2 cellular contexts compared by ENCODE assay signal in genomic region chr7:92682324-92682723, GRCh38.
TF ChIP-seq lines count a peak whose summit lies in the region.

No MANE protein-coding gene starts in this region.

TF ChIP-seq in SK-N-SH, 30 proteins besides CTCF, POLR2A, EP300 and RAD21 (continued from another document):
- TF ChIP-seq RXRA (IDR thresholded peaks at IDR 0.05; ENCODE audit: borderline replicate concordance, low read depth) (no peak), NFIC (IDR thresholded peaks at IDR 0.05; ENCODE audit: borderline replicate concordance) (no peak), TAF1 (IDR thresholded peaks at IDR 0.05; ENCODE audit: borderline replicate concordance, low read depth, low read length) (no peak), JUND (IDR thresholded peaks at IDR 0.05) (no peak), USF2 (IDR thresholded peaks at IDR 0.05; ENCODE audit: borderline replicate concordance, low read depth, low read length) (no peak), FOSL2 (IDR thresholded peaks at IDR 0.05; ENCODE audit: borderline replicate concordance, low read depth) (no peak), GABPA (IDR thresholded peaks at IDR 0.05; ENCODE audit: low read depth) (no peak), FOXM1 (IDR thresholded peaks at IDR 0.05; ENCODE audit: low read depth) (no peak)

TF ChIP-seq in SK-N-SH treated with all-trans-retinoic acid at 6 μM for 48 hours, 23 proteins besides CTCF, POLR2A, EP300 and RAD21 (continued from another document):
- TF ChIP-seq CSDC2 (CRISPR knock-in tag; IDR thresholded peaks at IDR 0.05), result no peak
- TF ChIP-seq, protein P1, sequence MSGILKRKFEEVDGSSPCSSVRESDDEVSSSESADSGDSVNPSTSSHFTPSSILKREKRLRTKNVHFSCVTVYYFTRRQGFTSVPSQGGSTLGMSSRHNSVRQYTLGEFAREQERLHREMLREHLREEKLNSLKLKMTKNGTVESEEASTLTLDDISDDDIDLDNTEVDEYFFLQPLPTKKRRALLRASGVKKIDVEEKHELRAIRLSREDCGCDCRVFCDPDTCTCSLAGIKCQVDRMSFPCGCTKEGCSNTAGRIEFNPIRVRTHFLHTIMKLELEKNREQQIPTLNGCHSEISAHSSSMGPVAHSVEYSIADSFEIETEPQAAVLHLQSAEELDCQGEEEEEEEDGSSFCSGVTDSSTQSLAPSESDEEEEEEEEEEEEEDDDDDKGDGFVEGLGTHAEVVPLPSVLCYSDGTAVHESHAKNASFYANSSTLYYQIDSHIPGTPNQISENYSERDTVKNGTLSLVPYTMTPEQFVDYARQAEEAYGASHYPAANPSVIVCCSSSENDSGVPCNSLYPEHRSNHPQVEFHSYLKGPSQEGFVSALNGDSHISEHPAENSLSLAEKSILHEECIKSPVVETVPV (CRISPR knock-in tag; IDR thresholded peaks at IDR 0.05), result no peak
- TF ChIP-seq GLIS3 (CRISPR knock-in tag; IDR thresholded peaks at IDR 0.05), result no peak
- TF ChIP-seq, protein P2, sequence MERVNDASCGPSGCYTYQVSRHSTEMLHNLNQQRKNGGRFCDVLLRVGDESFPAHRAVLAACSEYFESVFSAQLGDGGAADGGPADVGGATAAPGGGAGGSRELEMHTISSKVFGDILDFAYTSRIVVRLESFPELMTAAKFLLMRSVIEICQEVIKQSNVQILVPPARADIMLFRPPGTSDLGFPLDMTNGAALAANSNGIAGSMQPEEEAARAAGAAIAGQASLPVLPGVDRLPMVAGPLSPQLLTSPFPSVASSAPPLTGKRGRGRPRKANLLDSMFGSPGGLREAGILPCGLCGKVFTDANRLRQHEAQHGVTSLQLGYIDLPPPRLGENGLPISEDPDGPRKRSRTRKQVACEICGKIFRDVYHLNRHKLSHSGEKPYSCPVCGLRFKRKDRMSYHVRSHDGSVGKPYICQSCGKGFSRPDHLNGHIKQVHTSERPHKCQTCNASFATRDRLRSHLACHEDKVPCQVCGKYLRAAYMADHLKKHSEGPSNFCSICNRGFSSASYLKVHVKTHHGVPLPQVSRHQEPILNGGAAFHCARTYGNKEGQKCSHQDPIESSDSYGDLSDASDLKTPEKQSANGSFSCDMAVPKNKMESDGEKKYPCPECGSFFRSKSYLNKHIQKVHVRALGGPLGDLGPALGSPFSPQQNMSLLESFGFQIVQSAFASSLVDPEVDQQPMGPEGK (CRISPR knock-in tag; IDR thresholded peaks at IDR 0.05; ENCODE audit: borderline replicate concordance), result no peak
